14 cellular contexts compared by ENCODE assay signal in genomic region chr7:2774280-2774679, GRCh38.
"Had no signal": no experiment of that assay in that cellular context is flagged by ENCODE, and none has a peak within 500 bp of the region (broad histone marks: within the 10 kb centered on the region; RNA-seq: fewer than 3 reads in every experiment).

No MANE protein-coding gene starts in this region.

- H3K4me3 Mint-ChIP-seq: activated naive CD8-positive, alpha-beta T cell treated with anti-CD3 and anti-CD28 coated beads, Interleukin-2, amount 10 ng/mL, durations not matched to agents 7 days and 5 days; natural killer cell; stimulated activated naive CD8-positive, alpha-beta T cell treated with anti-CD3 and anti-CD28 coated beads, Interleukin-15, amount 100 ng/mL, for 72 hours; T-helper 2 cell treated with Interferon-gamma antibody and Interleukin-4, amounts not matched to agents 5 μg/mL and 100 μg/mL, for 36 hours had no signal

- H3K27ac ChIP-seq: breast epithelium, thoracic aorta had no signal

- H3K9me3 Mint-ChIP-seq: activated naive CD8-positive, alpha-beta T cell treated with anti-CD3 and anti-CD28 coated beads, Interleukin-2, amount 10 ng/mL, durations not matched to agents 7 days and 5 days; natural killer cell had no signal

- H3K4me3 ChIP-seq: breast epithelium, thoracic aorta had no signal

- DNase-seq: activated CD4-positive, alpha-beta T cell treated with anti-CD3 and anti-CD28 coated beads for 1 hour; activated gamma-delta T cell; activated naive CD8-positive, alpha-beta T cell treated with anti-CD3 and anti-CD28 coated beads, Interleukin-2, amount 10 ng/mL, durations not matched to agents 7 days and 5 days; aorta; effector CD4-positive, alpha-beta T cell; foreskin melanocyte; left cardiac atrium; natural killer cell; stimulated activated CD4-positive, alpha-beta T cell treated with anti-CD3 and anti-CD28 coated beads, Interleukin-4, amount 100 ng/mL, for 24 hours; stimulated activated naive CD8-positive, alpha-beta T cell treated with anti-CD3 and anti-CD28 coated beads, Interleukin-15, amount 100 ng/mL, for 72 hours; SW 1271 had no signal

- H3K36me3 Mint-ChIP-seq: natural killer cell had no signal

- H3K27me3 Mint-ChIP-seq: activated naive CD8-positive, alpha-beta T cell treated with anti-CD3 and anti-CD28 coated beads, Interleukin-2, amount 10 ng/mL, durations not matched to agents 7 days and 5 days; stimulated activated naive CD8-positive, alpha-beta T cell treated with anti-CD3 and anti-CD28 coated beads, Interleukin-15, amount 100 ng/mL, for 72 hours had no signal

- ATAC-seq: left cardiac atrium; natural killer cell; stimulated activated naive CD8-positive, alpha-beta T cell treated with anti-CD3 and anti-CD28 coated beads, Interleukin-15, amount 100 ng/mL, for 72 hours had no signal

- H3K27me3 ChIP-seq: breast epithelium had no signal

- H3K27ac Mint-ChIP-seq: activated naive CD8-positive, alpha-beta T cell treated with anti-CD3 and anti-CD28 coated beads, Interleukin-2, amount 10 ng/mL, durations not matched to agents 7 days and 5 days; natural killer cell; T-helper 2 cell treated with Interferon-gamma antibody and Interleukin-4, amounts not matched to agents 5 μg/mL and 100 μg/mL, for 36 hours had no signal
